7 cellular contexts compared by ENCODE assay signal in the genomic region with DNA sequence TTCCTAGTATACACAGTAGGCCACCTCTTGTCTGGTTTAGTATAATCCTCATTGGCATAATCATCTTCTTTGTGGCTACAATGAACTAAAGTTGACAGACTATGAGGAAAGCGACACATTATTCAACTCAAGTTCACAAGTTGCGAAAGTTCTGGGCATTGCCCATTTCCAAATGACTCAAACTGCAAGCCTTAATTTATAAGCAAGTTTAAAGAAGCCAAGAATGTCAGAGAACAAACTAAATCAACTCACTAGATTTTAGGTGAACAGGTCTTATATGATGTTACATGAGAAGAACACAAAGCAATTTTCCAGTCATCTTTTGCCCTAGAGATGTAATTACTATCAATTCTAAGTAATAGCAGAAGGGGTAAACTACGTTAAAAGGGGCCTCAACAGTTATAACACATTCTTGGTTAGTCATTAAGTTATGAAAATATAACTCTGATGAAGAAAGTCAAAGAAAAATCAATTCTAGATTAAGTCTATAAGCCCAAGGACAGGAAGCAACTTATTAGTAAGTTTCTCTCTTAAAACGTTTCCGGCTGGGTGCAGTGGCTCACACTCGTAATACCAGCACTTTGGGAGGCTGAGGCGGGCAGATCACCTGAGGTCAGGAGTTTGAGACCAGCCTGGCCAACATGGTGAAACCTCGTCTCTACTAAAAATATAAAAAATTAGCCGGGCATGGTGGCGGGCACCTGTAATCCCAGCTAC. TPM values are rescaled to one million over a fixed set of nuclear protein-coding genes. Genes with fewer than 3 reads are reported as not detected.
A peak's percentile ranks its signal among the peaks of the same experiment; 100 is the strongest.
DNase-seq lines count a peak whose midpoint lies in the region; ATAC-seq, FAIRE-seq and TF ChIP-seq lines count a peak whose summit lies in the region.

No MANE protein-coding gene starts in this region.

- H2AFZ ChIP-seq in Karpas-422 (ENCODE audit: low read length) (no peak overlapping the region), K562 (ENCODE audit: low read depth, low read length) (no peak overlapping the region)

- no peaks in the 10 kb centered on the region for H3K36me3 ChIP-seq in Karpas-422 (ENCODE audit: insufficient read depth, low read length)
- H3K36me3 ChIP-seq in K562 (ENCODE audit: control insufficient read depth, insufficient read depth, low read length): peaks cover 18% of the 10 kb centered on the region

- H3K79me2 ChIP-seq in Karpas-422 (ENCODE audit: low read length) (peaks cover 99% of the 10 kb centered on the region), K562 (ENCODE audit: control insufficient read depth, insufficient read depth, low read length) (peaks cover 100% of the 10 kb centered on the region)

- H3K9me3 ChIP-seq in Karpas-422 (ENCODE audit: low read length) (no peaks in the 10 kb centered on the region), K562 (replicated peaks; ENCODE audit: control insufficient read depth, insufficient read depth, low read depth, low read length) (no peaks in the 10 kb centered on the region)

- TF ChIP-seq CTCF in K562 (IDR thresholded peaks at IDR 0.05 in 2 of 3, conservative IDR thresholded peaks at IDR 0.05 in 1 of 3; ENCODE audit: insufficient read depth in 2 of 3, low read depth in 1 of 3, low read length in 3 of 3): no peak
- no peak for TF ChIP-seq CTCF in GM20000 (IDR thresholded peaks at IDR 0.05; ENCODE audit: extremely low read depth, missing control alignments)

- FAIRE-seq in K562 (lab: Jason Lieb, UNC): no peak

- H3K9me1 ChIP-seq in K562 (ENCODE audit: control insufficient read depth, insufficient read depth, low read length): no peaks in the 10 kb centered on the region

- no peak overlapping the region for H3K4me2 ChIP-seq in Karpas-422 (ENCODE audit: low read depth, low read length, poor library complexity, severe bottlenecking)
- peak overlapping the region; percentile 5; the same call in 1 of the 2 replicates for H3K4me2 ChIP-seq in K562 (ENCODE audit: insufficient read depth, low read length)

- TF ChIP-seq RAD21 in K562 (CRISPR knock-in tag; conservative IDR thresholded peaks at IDR 0.05 in 1 of 2, IDR thresholded peaks at IDR 0.05 in 1 of 2): no peak

- H3K4me3 ChIP-seq in Karpas-422 (ENCODE audit: low read length) (no peak overlapping the region), K562 (no peak overlapping the region)

- intact Hi-C loops in K562 (cut with micrococcal nuclease): loop anchor here (10.0 kb wide), 1 partner anchor 193 kb away; the partner anchor contains the start of gene CCDC83

- DNase-seq in Karpas-422 (no peak), K562 (ENCODE audit: extremely low read depth in 1 of 4, low spot score in 3 of 4) (no peak), NCI-H1436 treated with DMSO at 0.1 percent for 48 hours (lab: John Stamatoyannopoulos, UW) (no peak), GM20000 (ENCODE audit: low spot score) (no peak)
- DNase-seq in stimulated activated CD4-positive, alpha-beta T cell treated with anti-CD3 and anti-CD28 coated beads, Interleukin-2, amount 100 ng/mL, for 24 hours: peak; percentile 45 to 47

- CTCF ChIA-PET in K562 (lab: Yijun Ruan, JAX; ENCODE audit: low intra/inter-chr PET ratio): no interaction called here

- peak overlapping the region; percentile 34; the same call in 1 of the 2 replicates for H3K27ac ChIP-seq in Karpas-422 (ENCODE audit: low read length)
- peak overlapping the region; percentile 31; the same call in 1 of the 3 replicates for H3K27ac ChIP-seq in K562 (ENCODE audit: extremely low read depth, low read depth, low read length)

- H4K20me1 ChIP-seq in Karpas-422 (ENCODE audit: insufficient read depth, low read depth, low read length): peaks cover 74% of the 10 kb centered on the region
- peaks cover 47% of the 10 kb centered on the region for H4K20me1 ChIP-seq in K562 (replicated peaks; ENCODE audit: control insufficient read depth, insufficient read depth, low read length)

- H3K4me1 ChIP-seq in Karpas-422 (ENCODE audit: low read length) (peaks cover 66% of the 10 kb centered on the region), K562 (replicated peaks in 1 of 2; ENCODE audit: control insufficient read depth in 2 of 2, insufficient read depth in 2 of 2, low read length in 2 of 2) (peaks cover 11 to 36% of the 10 kb centered on the region in 2 experiments; a peak in 4 of 5 replicates)

- ATAC-seq in GM19351 (IDR thresholded peaks at IDR 0.05; ENCODE audit: unreplicated experiment): peak; percentile 47
- ATAC-seq in K562: no peak
- ATAC-seq in HG03135 (IDR thresholded peaks at IDR 0.05; ENCODE audit: unreplicated experiment): no peak

- no TSS peak for BruUV-seq in K562 (replicated peaks; lab: Mats Ljungman, UMichigan)

- no peaks in the 10 kb centered on the region for H3K9me2 ChIP-seq in Karpas-422 (replicated peaks; ENCODE audit: insufficient read depth, low read length)

- in situ Hi-C loops in K562 (cut with MboI): no loop called here

- no peak for TF ChIP-seq EP300 in K562 (IDR thresholded peaks at IDR 0.05; ENCODE audit: low read length)

- WGBS in K562 (ENCODE audit: insufficient coverage, low coverage, missing lambda C conversion rate): 61% methylated on average over 6 of the region's 10 CpGs

- H3K27me3 ChIP-seq in Karpas-422 (ENCODE audit: low read length) (no peaks in the 10 kb centered on the region), K562 (ENCODE audit: control insufficient read depth in 2 of 2, insufficient read depth in 2 of 2, low read length in 2 of 2) (no peaks in the 10 kb centered on the region)

- POLR2A ChIA-PET in K562 (lab: Yijun Ruan, JAX): interaction anchor here (0.5 to 1.8 kb wide), 6 partner anchors 10 to 206 kb away, joined by 3 to 4 read pairs (median 4); no protein-coding TSS in a partner anchor

- TF ChIP-seq POLR2A in K562 (conservative IDR thresholded peaks at IDR 0.05): no peak

- no peak overlapping the region for H3K9ac ChIP-seq in Karpas-422 (ENCODE audit: low read length)
- no peak overlapping the region for H3K9ac ChIP-seq in K562 (ENCODE audit: insufficient read depth in 1 of 2, low read depth in 2 of 2, low read length in 2 of 2)

TF ChIP-seq in K562, 482 proteins besides CTCF, POLR2A, EP300 and RAD21:
- TF ChIP-seq CEBPB (tag; IDR thresholded peaks at IDR 0.05) (peak; percentile 32; the same call in 1 of the 2 replicates), LCOR (CRISPR knock-in tag; IDR thresholded peaks at IDR 0.05) (no peak), SUPT5H (IDR thresholded peaks at IDR 0.05) (peak; percentile 14; the same call in 1 of the 2 replicates), MCM7 (IDR thresholded peaks at IDR 0.05) (no peak), HMBOX1 (IDR thresholded peaks at IDR 0.05) (peak; percentile 33; the same call in 1 of the 2 replicates)

RNA-seq across cellular contexts. Expression of gene PICALM, which starts 21.5 kb away (rescaled TPM):
- total RNA-seq in Karpas-422 (2014; rRNA removed; shearing (Covaris generic); ENCODE audit: low replicate concordance): 231 and 566 TPM in 2 replicates
- 475 and 1,498 TPM in 2 replicates for total RNA-seq in K562 (2011; cell fraction: chromatin; rRNA removed; ENCODE audit: low replicate concordance)
- total RNA-seq in K562 (2011; cell fraction: nucleolus; rRNA removed): 202 and 279 TPM in 2 replicates
- 517 and 758 TPM in 2 replicates for total RNA-seq in K562 (2011; cell fraction: nucleoplasm; rRNA removed)
- total RNA-seq in K562 (2014; rRNA removed) (230 and 307 TPM in 2 replicates), K562 (2014; rRNA removed; fragmentation: Illumina TruSeq; extraction: Trizol) (340 and 386 TPM in 2 replicates), K562 (2015; rRNA removed; fragmentation: Illumina TruSeq; extraction: Trizol) (269 and 309 TPM in 2 replicates), K562 (2021) (281 and 340 TPM in 2 replicates)
- polyA plus RNA-seq in K562 (2011; rRNA removed) (681 and 990 TPM in 2 replicates), K562 (2014; fragmentation: Illumina TruSeq; extraction: Trizol) (445 and 542 TPM in 2 replicates), K562 (2014; fragmentation: Nextera tagmentation; extraction: Ambion mirVana) (100 to 1,000 TPM in 1 of 2 experiments, 10 to 100 TPM in 1; 41.3 to 129 TPM), K562 (2014; rRNA removed) (304 TPM in 2 replicates)
- polyA plus RNA-seq in K562 (2011; cell fraction: cytosol; rRNA removed): 509 and 566 TPM in 2 replicates
- polyA plus RNA-seq in K562 (2011; cell fraction: nucleus; rRNA removed): 499 and 568 TPM in 2 replicates
- polyA plus RNA-seq in K562 (2012): 259 and 286 TPM in 2 replicates
- 1,181 and 1,573 TPM in 2 replicates for polyA minus RNA-seq in K562 (2011; rRNA and poly(A)+ RNA removed)
- polyA minus RNA-seq in K562 (2011; cell fraction: cytosol; rRNA and poly(A)+ RNA removed): 387 and 658 TPM in 2 replicates
- polyA minus RNA-seq in K562 (2011; cell fraction: nucleus; rRNA and poly(A)+ RNA removed): 394 and 431 TPM in 2 replicates

Comparison
In these comparisons a context has a peak if more than half of its experiments do, and no peak if none do; other contexts are left out.
1. DNase-seq: peak in stimulated activated CD4-positive, alpha-beta T cell treated with anti-CD3 and anti-CD28 coated beads, Interleukin-2, amount 100 ng/mL, for 24 hours (2 of 2); none in Karpas-422 (single experiment), K562 (0 of 4), NCI-H1436 treated with DMSO at 0.1 percent for 48 hours (single experiment) and GM20000 (single experiment).